Comparison of ENCODE assay signal across 15 cellular contexts in the genomic region with DNA sequence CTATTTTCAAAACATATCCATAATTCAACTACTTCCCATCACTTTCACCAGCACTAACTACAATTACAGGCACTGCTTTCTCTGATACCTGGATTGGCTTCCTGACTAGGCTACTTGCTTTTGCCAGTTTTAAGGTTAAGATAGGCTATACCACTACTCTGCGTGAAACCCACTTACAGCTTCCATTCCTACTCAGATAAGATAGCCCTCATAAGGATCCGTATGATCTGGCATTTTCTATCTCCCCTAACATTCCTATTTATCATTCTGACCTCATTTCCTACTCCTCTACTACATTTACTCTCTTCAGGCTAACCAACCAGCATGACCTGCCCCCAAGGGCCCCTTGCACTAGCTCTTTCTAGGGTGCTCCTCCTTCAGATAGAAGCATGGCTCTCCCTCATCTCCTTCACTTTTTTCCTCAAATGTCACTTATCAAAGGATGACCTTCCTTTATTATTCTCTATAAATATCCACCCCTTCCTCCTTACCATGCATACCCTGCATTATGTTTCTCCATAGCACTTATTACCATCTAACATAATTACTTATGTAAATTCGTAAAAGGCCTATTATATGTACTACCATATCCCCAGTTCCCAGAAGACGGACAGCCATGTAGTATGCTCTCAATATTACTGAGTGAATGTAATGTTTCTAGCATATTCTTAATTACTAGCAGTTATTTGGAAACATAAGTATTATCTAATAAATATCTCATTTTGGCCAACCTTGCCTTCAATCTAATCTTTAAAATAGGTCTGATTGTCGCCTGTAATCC. TPM values are rescaled to one million over a fixed set of nuclear protein-coding genes. Genes with fewer than 3 reads are reported as not detected.
DNase-seq lines count a peak whose midpoint lies in the region; ATAC-seq, FAIRE-seq and TF ChIP-seq lines count a peak whose summit lies in the region.
"Had no signal": no experiment of that assay in that cellular context is flagged by ENCODE, and none has a peak within 500 bp of the region (broad histone marks: within the 10 kb centered on the region; RNA-seq: fewer than 3 reads in every experiment).

No MANE protein-coding gene starts in this region.

- no peak overlapping the region for H3K27ac ChIP-seq in BLaER1
- H3K27ac ChIP-seq: heart left ventricle, HL-60 had no signal

- H3K27ac Mint-ChIP-seq in Calu3 (ENCODE audit: unreplicated experiment), result peak overlapping the region; percentile 9
- peak overlapping the region; percentile 39 for H3K27ac Mint-ChIP-seq in activated T-helper 17 cell treated with anti-CD3 and anti-CD28 coated beads, Interleukin-2, amount 50 U/mL, for 72 hours

- no peak for TF ChIP-seq POLR2A in GM12892 (IDR thresholded peaks at IDR 0.05; ENCODE audit: low read depth, low read length)

- H3K4me2 ChIP-seq in BLaER1, result peak overlapping the region; percentile 93

- H3K36me3 Mint-ChIP-seq in Calu3 (ENCODE audit: insufficient read depth, unreplicated experiment), result peaks cover 48% of the 10 kb centered on the region
- H3K36me3 Mint-ChIP-seq in activated T-helper 17 cell treated with anti-CD3 and anti-CD28 coated beads, Interleukin-2, amount 50 U/mL, for 72 hours (ENCODE audit: low read depth), result peaks cover 78% of the 10 kb centered on the region

- H4K20me1 ChIP-seq in BLaER1, result peaks cover 83% of the 10 kb centered on the region

- no peak overlapping the region for H3K4me3 ChIP-seq in BLaER1
- H3K4me3 ChIP-seq: heart left ventricle had no signal

- H3K4me1 Mint-ChIP-seq in Calu3 (ENCODE audit: low read depth, unreplicated experiment), result peaks cover 34% of the 10 kb centered on the region
- peaks cover 24% of the 10 kb centered on the region for H3K4me1 Mint-ChIP-seq in activated T-helper 17 cell treated with anti-CD3 and anti-CD28 coated beads, Interleukin-2, amount 50 U/mL, for 72 hours

- peaks cover 70% of the 10 kb centered on the region for H3K36me3 ChIP-seq in BLaER1

- no peak for TF ChIP-seq CTCF in Calu3 (IDR thresholded peaks at IDR 0.05; ENCODE audit: unreplicated experiment)

- no peak overlapping the region for H3K4me3 Mint-ChIP-seq in Calu3 (ENCODE audit: low read depth, unreplicated experiment)
- peak overlapping the region; percentile 10 for H3K4me3 Mint-ChIP-seq in activated T-helper 17 cell treated with anti-CD3 and anti-CD28 coated beads, Interleukin-2, amount 50 U/mL, for 72 hours

- H3K9me3 ChIP-seq in BLaER1, result no peaks in the 10 kb centered on the region
- H3K9me3 ChIP-seq: heart left ventricle had no signal

- no peak for ATAC-seq in activated T-helper 17 cell treated with anti-CD3 and anti-CD28 coated beads, Interleukin-2, amount 50 U/mL, for 72 hours (replicated peaks)
- ATAC-seq in HG03442 (IDR thresholded peaks at IDR 0.05; ENCODE audit: unreplicated experiment), result no peak
- ATAC-seq: esophagus mucosa, heart left ventricle had no signal

- H3K27me3 ChIP-seq in BLaER1, result no peaks in the 10 kb centered on the region
- H3K27me3 ChIP-seq: heart left ventricle had no signal

- H3K9ac ChIP-seq in BLaER1, result no peak overlapping the region

- no TSS peak for BruUV-seq in Calu3 (replicated peaks; lab: Mats Ljungman, UMichigan)

- intact Hi-C loops in Calu3 (cut with micrococcal nuclease; ENCODE audit: unreplicated experiment), result no loop called here

- FAIRE-seq in GM12892 (lab: Jason Lieb, UNC), result no peak
- FAIRE-seq: colon had no signal

- H3K27me3 Mint-ChIP-seq in Calu3 (ENCODE audit: unreplicated experiment), result no peaks in the 10 kb centered on the region
- no peaks in the 10 kb centered on the region for H3K27me3 Mint-ChIP-seq in activated T-helper 17 cell treated with anti-CD3 and anti-CD28 coated beads, Interleukin-2, amount 50 U/mL, for 72 hours

- peaks cover 52% of the 10 kb centered on the region for H3K4me1 ChIP-seq in BLaER1

- CTCF ChIA-PET in Calu3 (lab: Charles Lee), result no interaction called here

- H3K9me3 Mint-ChIP-seq in Calu3 (ENCODE audit: low read depth, unreplicated experiment), result no peaks in the 10 kb centered on the region
- no peaks in the 10 kb centered on the region for H3K9me3 Mint-ChIP-seq in activated T-helper 17 cell treated with anti-CD3 and anti-CD28 coated beads, Interleukin-2, amount 50 U/mL, for 72 hours

- no peak for DNase-seq in Calu3
- DNase-seq in iris pigment epithelial cell (ENCODE audit: low read depth), result peak; percentile 12
- DNase-seq in NCI-H524 (lab: John Stamatoyannopoulos, UW), result no peak
- DNase-seq in RKO (ENCODE audit: low spot score), result no peak
- no peak for DNase-seq in GM12892 (ENCODE audit: insufficient read length)
- DNase-seq: heart left ventricle; NCI-H187; NCI-H526; stimulated activated CD4-positive, alpha-beta T cell treated with anti-CD3 and anti-CD28 coated beads, Interleukin-15, amount 100 ng/mL, for 24 hours had no signal

RNA-seq across cellular contexts. Expression of a gene that starts 4.4 kb away (rescaled TPM):
- 127 and 130 TPM in 2 replicates for total RNA-seq in Calu3 (2022)
- 10 to 100 TPM; 88.2 to 95.6 TPM for total RNA-seq in activated T-helper 17 cell treated with anti-CD3 and anti-CD28 coated beads, Interleukin-2, amount 50 U/mL, for 72 hours
- polyA plus RNA-seq in GM12892 (2012; ENCODE audit: missing spikeins), result 62.9 TPM

RNA-seq across cellular contexts. Expression of a gene that starts 13.9 kb away (rescaled TPM):
- total RNA-seq in Calu3 (2022), result 31.4 and 32.0 TPM in 2 replicates
- total RNA-seq in activated T-helper 17 cell treated with anti-CD3 and anti-CD28 coated beads, Interleukin-2, amount 50 U/mL, for 72 hours, result 10 to 100 TPM; 18.2 to 24.7 TPM
- polyA plus RNA-seq in GM12892 (2012; ENCODE audit: missing spikeins), result 5.5 TPM

RNA-seq across cellular contexts. Expression of a gene that starts 49.5 kb away (rescaled TPM):
- 259 and 278 TPM in 2 replicates for total RNA-seq in Calu3 (2022)
- total RNA-seq in activated T-helper 17 cell treated with anti-CD3 and anti-CD28 coated beads, Interleukin-2, amount 50 U/mL, for 72 hours, result 100 to 1,000 TPM; 232 to 441 TPM
- polyA plus RNA-seq in GM12892 (2012; ENCODE audit: missing spikeins), result 241 TPM

RNA-seq across cellular contexts. Expression of a gene that starts 53.2 kb away (rescaled TPM):
- 11.6 and 20.2 TPM in 2 replicates for total RNA-seq in Calu3 (2022)
- total RNA-seq in activated T-helper 17 cell treated with anti-CD3 and anti-CD28 coated beads, Interleukin-2, amount 50 U/mL, for 72 hours, result 10 to 100 TPM; 24.0 to 37.3 TPM
- 7.4 TPM for polyA plus RNA-seq in GM12892 (2012; ENCODE audit: missing spikeins)

RNA-seq across cellular contexts. Expression of a gene that starts 57.9 kb away (rescaled TPM):
- 53.7 and 60.4 TPM in 2 replicates for total RNA-seq in Calu3 (2022)
- 10 to 100 TPM; 32.5 to 69.2 TPM for total RNA-seq in activated T-helper 17 cell treated with anti-CD3 and anti-CD28 coated beads, Interleukin-2, amount 50 U/mL, for 72 hours
- polyA plus RNA-seq in GM12892 (2012; ENCODE audit: missing spikeins), result 61.0 TPM
